Comparison of ENCODE assay signal across 1 cellular context in the genomic region with DNA sequence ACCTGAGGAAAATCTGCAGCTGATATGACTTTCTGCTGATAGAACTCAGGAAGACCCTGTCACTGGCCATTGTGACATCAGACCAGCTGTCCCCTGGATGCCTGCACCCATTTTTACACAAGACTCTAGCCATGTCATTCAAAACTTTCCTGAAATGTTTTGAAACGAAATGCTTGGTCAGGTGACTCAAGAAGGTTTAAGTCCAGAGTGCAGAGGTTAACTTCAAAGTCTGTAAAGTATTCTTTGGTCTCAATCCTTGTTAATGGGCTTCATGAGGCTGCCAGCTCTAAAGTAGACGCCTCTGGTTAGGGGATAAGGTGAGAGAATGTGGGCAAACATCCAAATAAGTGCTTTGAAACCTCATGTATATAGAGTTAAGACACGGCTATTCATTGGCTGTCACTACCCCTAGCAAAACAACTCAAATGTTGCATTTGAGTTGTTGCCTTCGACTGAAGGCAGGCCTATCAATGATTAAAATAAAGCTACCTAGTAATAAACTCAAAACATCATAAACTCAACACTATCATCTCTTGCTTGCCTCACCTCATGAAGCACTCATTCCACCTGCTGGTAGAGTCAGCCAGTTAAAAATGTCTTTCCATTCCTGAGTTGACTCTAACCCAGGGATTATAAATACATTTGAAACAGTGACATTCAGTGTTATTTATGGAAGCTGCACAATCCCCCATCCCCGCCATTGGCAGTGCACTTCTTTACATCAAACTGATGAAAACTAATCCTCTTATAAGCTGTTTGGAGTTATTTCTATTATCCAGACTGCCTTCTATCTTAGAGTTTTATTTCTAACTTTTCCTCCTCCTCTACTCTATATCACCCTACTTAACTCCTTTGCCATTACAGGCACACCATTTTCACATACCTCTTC.
TF ChIP-seq lines count a peak whose summit lies in the region.

No MANE protein-coding gene starts in this region.

TF ChIP-seq in HepG2, 621 proteins besides CTCF, POLR2A, EP300 and RAD21 (continued from another document and continues in another):
- TF ChIP-seq ONECUT2 (CRISPR knock-in tag; IDR thresholded peaks at IDR 0.05): no peak
- no peak for TF ChIP-seq ATM (IDR thresholded peaks at IDR 0.05; ENCODE audit: borderline replicate concordance)
- TF ChIP-seq NCOA1 (CRISPR knock-in tag; IDR thresholded peaks at IDR 0.05): no peak
- no peak for TF ChIP-seq SMARCC2 (IDR thresholded peaks at IDR 0.05)
- TF ChIP-seq PCBP1 (IDR thresholded peaks at IDR 0.05; ENCODE audit: borderline replicate concordance, low read depth, low read length): no peak
- TF ChIP-seq RFXANK (CRISPR knock-in tag; IDR thresholded peaks at IDR 0.05): 0 out of 2 replicates have a peak, but pooled peaks have one; percentile 20
- 0 out of 2 replicates have a peak, but pooled peaks have one; percentile 2 for TF ChIP-seq STAG1 (CRISPR knock-in tag; IDR thresholded peaks at IDR 0.05)
- TF ChIP-seq MBNL3 (CRISPR knock-in tag; conservative IDR thresholded peaks at IDR 0.05): no peak
- no peak for TF ChIP-seq ZNF549 (CRISPR knock-in tag; IDR thresholded peaks at IDR 0.05)
- no peak for TF ChIP-seq ZNF260 (CRISPR knock-in tag; IDR thresholded peaks at IDR 0.05; ENCODE audit: borderline replicate concordance, low read depth)
- TF ChIP-seq ZNF501 (CRISPR knock-in tag; IDR thresholded peaks at IDR 0.05): no peak
- TF ChIP-seq, protein P1, sequence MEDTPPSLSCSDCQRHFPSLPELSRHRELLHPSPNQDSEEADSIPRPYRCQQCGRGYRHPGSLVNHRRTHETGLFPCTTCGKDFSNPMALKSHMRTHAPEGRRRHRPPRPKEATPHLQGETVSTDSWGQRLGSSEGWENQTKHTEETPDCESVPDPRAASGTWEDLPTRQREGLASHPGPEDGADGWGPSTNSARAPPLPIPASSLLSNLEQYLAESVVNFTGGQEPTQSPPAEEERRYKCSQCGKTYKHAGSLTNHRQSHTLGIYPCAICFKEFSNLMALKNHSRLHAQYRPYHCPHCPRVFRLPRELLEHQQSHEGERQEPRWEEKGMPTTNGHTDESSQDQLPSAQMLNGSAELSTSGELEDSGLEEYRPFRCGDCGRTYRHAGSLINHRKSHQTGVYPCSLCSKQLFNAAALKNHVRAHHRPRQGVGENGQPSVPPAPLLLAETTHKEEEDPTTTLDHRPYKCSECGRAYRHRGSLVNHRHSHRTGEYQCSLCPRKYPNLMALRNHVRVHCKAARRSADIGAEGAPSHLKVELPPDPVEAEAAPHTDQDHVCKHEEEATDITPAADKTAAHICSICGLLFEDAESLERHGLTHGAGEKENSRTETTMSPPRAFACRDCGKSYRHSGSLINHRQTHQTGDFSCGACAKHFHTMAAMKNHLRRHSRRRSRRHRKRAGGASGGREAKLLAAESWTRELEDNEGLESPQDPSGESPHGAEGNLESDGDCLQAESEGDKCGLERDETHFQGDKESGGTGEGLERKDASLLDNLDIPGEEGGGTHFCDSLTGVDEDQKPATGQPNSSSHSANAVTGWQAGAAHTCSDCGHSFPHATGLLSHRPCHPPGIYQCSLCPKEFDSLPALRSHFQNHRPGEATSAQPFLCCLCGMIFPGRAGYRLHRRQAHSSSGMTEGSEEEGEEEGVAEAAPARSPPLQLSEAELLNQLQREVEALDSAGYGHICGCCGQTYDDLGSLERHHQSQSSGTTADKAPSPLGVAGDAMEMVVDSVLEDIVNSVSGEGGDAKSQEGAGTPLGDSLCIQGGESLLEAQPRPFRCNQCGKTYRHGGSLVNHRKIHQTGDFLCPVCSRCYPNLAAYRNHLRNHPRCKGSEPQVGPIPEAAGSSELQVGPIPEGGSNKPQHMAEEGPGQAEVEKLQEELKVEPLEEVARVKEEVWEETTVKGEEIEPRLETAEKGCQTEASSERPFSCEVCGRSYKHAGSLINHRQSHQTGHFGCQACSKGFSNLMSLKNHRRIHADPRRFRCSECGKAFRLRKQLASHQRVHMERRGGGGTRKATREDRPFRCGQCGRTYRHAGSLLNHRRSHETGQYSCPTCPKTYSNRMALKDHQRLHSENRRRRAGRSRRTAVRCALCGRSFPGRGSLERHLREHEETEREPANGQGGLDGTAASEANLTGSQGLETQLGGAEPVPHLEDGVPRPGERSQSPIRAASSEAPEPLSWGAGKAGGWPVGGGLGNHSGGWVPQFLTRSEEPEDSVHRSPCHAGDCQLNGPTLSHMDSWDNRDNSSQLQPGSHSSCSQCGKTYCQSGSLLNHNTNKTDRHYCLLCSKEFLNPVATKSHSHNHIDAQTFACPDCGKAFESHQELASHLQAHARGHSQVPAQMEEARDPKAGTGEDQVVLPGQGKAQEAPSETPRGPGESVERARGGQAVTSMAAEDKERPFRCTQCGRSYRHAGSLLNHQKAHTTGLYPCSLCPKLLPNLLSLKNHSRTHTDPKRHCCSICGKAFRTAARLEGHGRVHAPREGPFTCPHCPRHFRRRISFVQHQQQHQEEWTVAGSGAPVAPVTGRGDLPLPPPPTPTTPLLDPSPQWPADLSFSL (CRISPR knock-in tag; IDR thresholded peaks at IDR 0.05): no peak
- TF ChIP-seq HMGA1 (CRISPR knock-in tag; conservative IDR thresholded peaks at IDR 0.05): no peak
- no peak for TF ChIP-seq ZNF484 (CRISPR knock-in tag; IDR thresholded peaks at IDR 0.05; ENCODE audit: borderline replicate concordance, low read depth)
- no peak for TF ChIP-seq GATAD1 (CRISPR knock-in tag; IDR thresholded peaks at IDR 0.05)
- TF ChIP-seq, protein P2, sequence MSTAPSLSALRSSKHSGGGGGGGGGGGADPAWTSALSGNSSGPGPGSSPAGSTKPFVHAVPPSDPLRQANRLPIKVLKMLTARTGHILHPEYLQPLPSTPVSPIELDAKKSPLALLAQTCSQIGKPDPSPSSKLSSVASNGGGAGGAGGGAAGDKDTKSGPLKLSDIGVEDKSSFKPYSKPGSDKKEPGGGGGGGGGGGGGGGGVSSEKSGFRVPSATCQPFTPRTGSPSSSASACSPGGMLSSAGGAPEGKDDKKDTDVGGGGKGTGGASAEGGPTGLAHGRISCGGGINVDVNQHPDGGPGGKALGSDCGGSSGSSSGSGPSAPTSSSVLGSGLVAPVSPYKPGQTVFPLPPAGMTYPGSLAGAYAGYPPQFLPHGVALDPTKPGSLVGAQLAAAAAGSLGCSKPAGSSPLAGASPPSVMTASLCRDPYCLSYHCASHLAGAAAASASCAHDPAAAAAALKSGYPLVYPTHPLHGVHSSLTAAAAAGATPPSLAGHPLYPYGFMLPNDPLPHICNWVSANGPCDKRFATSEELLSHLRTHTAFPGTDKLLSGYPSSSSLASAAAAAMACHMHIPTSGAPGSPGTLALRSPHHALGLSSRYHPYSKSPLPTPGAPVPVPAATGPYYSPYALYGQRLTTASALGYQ (CRISPR knock-in tag; IDR thresholded peaks at IDR 0.05): no peak
- no peak for TF ChIP-seq ZNF556 (CRISPR knock-in tag; IDR thresholded peaks at IDR 0.05; ENCODE audit: borderline replicate concordance)
- peak; percentile 97 for TF ChIP-seq NCOR1 (IDR thresholded peaks at IDR 0.05; ENCODE audit: borderline replicate concordance, low read length)
- TF ChIP-seq TCF7L2 (IDR thresholded peaks at IDR 0.05; ENCODE audit: low read depth, low read length): no peak
- no peak for TF ChIP-seq SIN3A (IDR thresholded peaks at IDR 0.05; ENCODE audit: borderline replicate concordance, low read depth, low read length)
- no peak for TF ChIP-seq MTA1 (CRISPR knock-in tag; IDR thresholded peaks at IDR 0.05; ENCODE audit: borderline replicate concordance)
- TF ChIP-seq, protein P3, sequence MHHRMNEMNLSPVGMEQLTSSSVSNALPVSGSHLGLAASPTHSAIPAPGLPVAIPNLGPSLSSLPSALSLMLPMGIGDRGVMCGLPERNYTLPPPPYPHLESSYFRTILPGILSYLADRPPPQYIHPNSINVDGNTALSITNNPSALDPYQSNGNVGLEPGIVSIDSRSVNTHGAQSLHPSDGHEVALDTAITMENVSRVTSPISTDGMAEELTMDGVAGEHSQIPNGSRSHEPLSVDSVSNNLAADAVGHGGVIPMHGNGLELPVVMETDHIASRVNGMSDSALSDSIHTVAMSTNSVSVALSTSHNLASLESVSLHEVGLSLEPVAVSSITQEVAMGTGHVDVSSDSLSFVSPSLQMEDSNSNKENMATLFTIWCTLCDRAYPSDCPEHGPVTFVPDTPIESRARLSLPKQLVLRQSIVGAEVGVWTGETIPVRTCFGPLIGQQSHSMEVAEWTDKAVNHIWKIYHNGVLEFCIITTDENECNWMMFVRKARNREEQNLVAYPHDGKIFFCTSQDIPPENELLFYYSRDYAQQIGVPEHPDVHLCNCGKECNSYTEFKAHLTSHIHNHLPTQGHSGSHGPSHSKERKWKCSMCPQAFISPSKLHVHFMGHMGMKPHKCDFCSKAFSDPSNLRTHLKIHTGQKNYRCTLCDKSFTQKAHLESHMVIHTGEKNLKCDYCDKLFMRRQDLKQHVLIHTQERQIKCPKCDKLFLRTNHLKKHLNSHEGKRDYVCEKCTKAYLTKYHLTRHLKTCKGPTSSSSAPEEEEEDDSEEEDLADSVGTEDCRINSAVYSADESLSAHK (CRISPR knock-in tag; IDR thresholded peaks at IDR 0.05; ENCODE audit: borderline replicate concordance): no peak
- TF ChIP-seq TARDBP (CRISPR knock-in tag; IDR thresholded peaks at IDR 0.05): no peak
- TF ChIP-seq FIP1L1 (IDR thresholded peaks at IDR 0.05; ENCODE audit: borderline replicate concordance, insufficient read depth, low read depth, low read length): no peak
- TF ChIP-seq PHF21A (CRISPR knock-in tag; IDR thresholded peaks at IDR 0.05): 0 out of 2 replicates have a peak, but pooled peaks have one; percentile 15
- no peak for TF ChIP-seq REPIN1 (CRISPR knock-in tag; IDR thresholded peaks at IDR 0.05; ENCODE audit: borderline replicate concordance, low read depth)
- no peak for TF ChIP-seq PRMT3 (CRISPR knock-in tag; IDR thresholded peaks at IDR 0.05; ENCODE audit: borderline replicate concordance, low read depth)
- no peak for TF ChIP-seq NAIF1 (CRISPR knock-in tag; IDR thresholded peaks at IDR 0.05; ENCODE audit: borderline replicate concordance)
- TF ChIP-seq ZNF124 (CRISPR knock-in tag; IDR thresholded peaks at IDR 0.05): no peak
- TF ChIP-seq EHMT2 (IDR thresholded peaks at IDR 0.05; ENCODE audit: borderline replicate concordance, low read depth, low read length): no peak; the same call in 1 of the 2 replicates
- no peak for TF ChIP-seq SP140L (CRISPR knock-in tag; IDR thresholded peaks at IDR 0.05; ENCODE audit: borderline replicate concordance)
- TF ChIP-seq SUZ12 (IDR thresholded peaks at IDR 0.05; ENCODE audit: low read depth, low read length): no peak
- TF ChIP-seq CEBPB (IDR thresholded peaks at IDR 0.05; ENCODE audit: borderline replicate concordance, low read depth, low read length): peak; percentile 50; the same call in 1 of the 2 replicates
- TF ChIP-seq, protein P4, sequence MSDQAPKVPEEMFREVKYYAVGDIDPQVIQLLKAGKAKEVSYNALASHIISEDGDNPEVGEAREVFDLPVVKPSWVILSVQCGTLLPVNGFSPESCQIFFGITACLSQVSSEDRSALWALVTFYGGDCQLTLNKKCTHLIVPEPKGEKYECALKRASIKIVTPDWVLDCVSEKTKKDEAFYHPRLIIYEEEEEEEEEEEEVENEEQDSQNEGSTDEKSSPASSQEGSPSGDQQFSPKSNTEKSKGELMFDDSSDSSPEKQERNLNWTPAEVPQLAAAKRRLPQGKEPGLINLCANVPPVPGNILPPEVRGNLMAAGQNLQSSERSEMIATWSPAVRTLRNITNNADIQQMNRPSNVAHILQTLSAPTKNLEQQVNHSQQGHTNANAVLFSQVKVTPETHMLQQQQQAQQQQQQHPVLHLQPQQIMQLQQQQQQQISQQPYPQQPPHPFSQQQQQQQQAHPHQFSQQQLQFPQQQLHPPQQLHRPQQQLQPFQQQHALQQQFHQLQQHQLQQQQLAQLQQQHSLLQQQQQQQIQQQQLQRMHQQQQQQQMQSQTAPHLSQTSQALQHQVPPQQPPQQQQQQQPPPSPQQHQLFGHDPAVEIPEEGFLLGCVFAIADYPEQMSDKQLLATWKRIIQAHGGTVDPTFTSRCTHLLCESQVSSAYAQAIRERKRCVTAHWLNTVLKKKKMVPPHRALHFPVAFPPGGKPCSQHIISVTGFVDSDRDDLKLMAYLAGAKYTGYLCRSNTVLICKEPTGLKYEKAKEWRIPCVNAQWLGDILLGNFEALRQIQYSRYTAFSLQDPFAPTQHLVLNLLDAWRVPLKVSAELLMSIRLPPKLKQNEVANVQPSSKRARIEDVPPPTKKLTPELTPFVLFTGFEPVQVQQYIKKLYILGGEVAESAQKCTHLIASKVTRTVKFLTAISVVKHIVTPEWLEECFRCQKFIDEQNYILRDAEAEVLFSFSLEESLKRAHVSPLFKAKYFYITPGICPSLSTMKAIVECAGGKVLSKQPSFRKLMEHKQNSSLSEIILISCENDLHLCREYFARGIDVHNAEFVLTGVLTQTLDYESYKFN (CRISPR knock-in tag; conservative IDR thresholded peaks at IDR 0.05): peak; percentile 67
- no peak for TF ChIP-seq CHD4 (IDR thresholded peaks at IDR 0.05; ENCODE audit: borderline replicate concordance, low read length)
- TF ChIP-seq SMC3 (IDR thresholded peaks at IDR 0.05; ENCODE audit: low read length): no peak
- no peak for TF ChIP-seq THYN1 (CRISPR knock-in tag; IDR thresholded peaks at IDR 0.05; ENCODE audit: borderline replicate concordance, low read depth)
- TF ChIP-seq, protein P5, sequence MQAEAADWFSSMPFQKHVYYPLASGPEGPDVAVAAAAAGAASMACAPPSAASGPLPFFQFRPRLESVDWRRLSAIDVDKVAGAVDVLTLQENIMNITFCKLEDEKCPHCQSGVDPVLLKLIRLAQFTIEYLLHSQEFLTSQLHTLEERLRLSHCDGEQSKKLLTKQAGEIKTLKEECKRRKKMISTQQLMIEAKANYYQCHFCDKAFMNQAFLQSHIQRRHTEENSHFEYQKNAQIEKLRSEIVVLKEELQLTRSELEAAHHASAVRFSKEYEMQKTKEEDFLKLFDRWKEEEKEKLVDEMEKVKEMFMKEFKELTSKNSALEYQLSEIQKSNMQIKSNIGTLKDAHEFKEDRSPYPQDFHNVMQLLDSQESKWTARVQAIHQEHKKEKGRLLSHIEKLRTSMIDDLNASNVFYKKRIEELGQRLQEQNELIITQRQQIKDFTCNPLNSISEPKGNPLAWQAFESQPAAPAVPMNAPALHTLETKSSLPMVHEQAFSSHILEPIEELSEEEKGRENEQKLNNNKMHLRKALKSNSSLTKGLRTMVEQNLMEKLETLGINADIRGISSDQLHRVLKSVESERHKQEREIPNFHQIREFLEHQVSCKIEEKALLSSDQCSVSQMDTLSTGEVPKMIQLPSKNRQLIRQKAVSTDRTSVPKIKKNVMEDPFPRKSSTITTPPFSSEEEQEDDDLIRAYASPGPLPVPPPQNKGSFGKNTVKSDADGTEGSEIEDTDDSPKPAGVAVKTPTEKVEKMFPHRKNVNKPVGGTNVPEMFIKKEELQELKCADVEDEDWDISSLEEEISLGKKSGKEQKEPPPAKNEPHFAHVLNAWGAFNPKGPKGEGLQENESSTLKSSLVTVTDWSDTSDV (CRISPR knock-in tag; IDR thresholded peaks at IDR 0.05): no peak
- no peak for TF ChIP-seq ZNF746 (CRISPR knock-in tag; IDR thresholded peaks at IDR 0.05)
- TF ChIP-seq HCFC1 (IDR thresholded peaks at IDR 0.05; ENCODE audit: low read depth, low read length): no peak
- no peak for TF ChIP-seq PHF5A (CRISPR knock-in tag; IDR thresholded peaks at IDR 0.05; ENCODE audit: low read depth, unreplicated experiment)
- TF ChIP-seq SNRNP70 (IDR thresholded peaks at IDR 0.05; ENCODE audit: low read depth, low read length): no peak
- no peak for TF ChIP-seq MZF1 (CRISPR knock-in tag; IDR thresholded peaks at IDR 0.05; ENCODE audit: borderline replicate concordance)
- TF ChIP-seq ZNF660 (CRISPR knock-in tag; IDR thresholded peaks at IDR 0.05; ENCODE audit: borderline replicate concordance, low read depth): no peak
- no peak for TF ChIP-seq JDP2 (CRISPR knock-in tag; IDR thresholded peaks at IDR 0.05; ENCODE audit: borderline replicate concordance)
- no peak for TF ChIP-seq ZFX (CRISPR knock-in tag; IDR thresholded peaks at IDR 0.05; ENCODE audit: low read depth)
- TF ChIP-seq ZNF768 (CRISPR knock-in tag; IDR thresholded peaks at IDR 0.05): no peak
- TF ChIP-seq NR2C2 (CRISPR knock-in tag; IDR thresholded peaks at IDR 0.05; ENCODE audit: borderline replicate concordance): peak; percentile 65; the same call in 1 of the 2 replicates
- TF ChIP-seq ZNF230 (CRISPR knock-in tag; IDR thresholded peaks at IDR 0.05): no peak
